ENCODE assay signal across 8 cellular contexts in genomic region chr1:152110860-152111514, GRCh38. TPM values are rescaled to one million over a fixed set of nuclear protein-coding genes. Genes with fewer than 3 reads are reported as not detected.
A peak's percentile ranks its signal among the peaks of the same experiment; 100 is the strongest.
DNase-seq lines count a peak whose midpoint lies in the region; ATAC-seq and TF ChIP-seq lines count a peak whose summit lies in the region.

No MANE protein-coding gene starts in this region.

- DNase-seq in activated CD4-positive, alpha-beta T cell treated with anti-CD3 and anti-CD28 coated beads for 48 hours: peak; percentile 51
- DNase-seq in activated CD4-positive, alpha-beta T cell treated with anti-CD3 and anti-CD28 coated beads for 4 hours: no peak
- DNase-seq in NCI-H460 (ENCODE audit: extremely low read depth, low read depth) (peak; percentile 33), adipocyte (ENCODE audit: low read depth) (peak; percentile 58), spleen (peak; percentile 78), NCI-H2081 (lab: John Stamatoyannopoulos, UW) (no peak)

- no peak for ATAC-seq in GM21825 (IDR thresholded peaks at IDR 0.05; ENCODE audit: unreplicated experiment)

- no peaks in the 10 kb centered on the region for H3K36me3 ChIP-seq in adipocyte (ENCODE audit: control insufficient read depth, insufficient read depth, low read length, severe bottlenecking)
- H3K36me3 ChIP-seq in iPS-20b (ENCODE audit: insufficient read depth, low read depth, low read length): no peaks in the 10 kb centered on the region
- no peaks in the 10 kb centered on the region for H3K36me3 ChIP-seq in spleen

- 1 to 2% (median 1%) methylated on average over 60 of the region's 60 CpGs for WGBS in spleen, 5 donors

- intact Hi-C loops in spleen (cut with DNase I; ENCODE audit: low total_unique reads): no loop called here

- H3K4me3 ChIP-seq in adipocyte (ENCODE audit: low read length) (peak overlapping the region; percentile 73), iPS-20b (ENCODE audit: low read length) (peak overlapping the region; percentile 56), spleen (peak overlapping the region; percentile 5 to 68 (median 46))

- H3K27me3 ChIP-seq in adipocyte (replicated peaks; ENCODE audit: control insufficient read depth, insufficient read depth, low read length) (peaks cover 81% of the 10 kb centered on the region), iPS-20b (ENCODE audit: insufficient read depth, low read length) (peaks cover 100% of the 10 kb centered on the region), spleen (replicated peaks in 1 of 7) (peaks cover 0 to 100% (median 90%) of the 10 kb centered on the region in 7 donors)

- H3K9me3 ChIP-seq in adipocyte (ENCODE audit: control insufficient read depth, low read length) (peaks cover 14% of the 10 kb centered on the region), iPS-20b (ENCODE audit: insufficient read depth, low read depth, low read length) (peaks cover 37% of the 10 kb centered on the region), spleen (peaks cover 0 to 22% (median 0%) of the 10 kb centered on the region in 8 donors)

- H3K4me1 ChIP-seq in adipocyte (ENCODE audit: control insufficient read depth, insufficient read depth, low read length) (peaks cover 38% of the 10 kb centered on the region), iPS-20b (ENCODE audit: insufficient read depth, low read length) (peaks cover 13% of the 10 kb centered on the region; the same call in 1 of the 2 replicates), spleen (peaks cover 22 to 62% (median 51%) of the 10 kb centered on the region in 6 donors)

- no peak for TF ChIP-seq POLR2A in spleen (IDR thresholded peaks at IDR 0.05)

- no peak overlapping the region for H3K27ac ChIP-seq in iPS-20b (ENCODE audit: low read length)
- no peak overlapping the region for H3K27ac ChIP-seq in spleen

- H3K9ac ChIP-seq in adipocyte (ENCODE audit: low read length) (no peak overlapping the region), iPS-20b (ENCODE audit: low read depth, low read length) (peak overlapping the region; percentile 17; the same call in 1 of the 2 replicates)

- no peak for TF ChIP-seq CTCF in spleen (IDR thresholded peaks at IDR 0.05 in 8 of 11, conservative IDR thresholded peaks at IDR 0.05 in 3 of 11)

RNA-seq across cellular contexts. Expression of gene TCHH, which starts 4.3 kb away (rescaled TPM):
- total RNA-seq in NCI-H460 (2014; rRNA removed; shearing (Covaris generic)): 0.02 and 0.03 TPM in 2 replicates
- polyA plus RNA-seq in NCI-H460 (2014; cell fraction: nucleus; rRNA removed): 0.02 and 0.10 TPM in 2 replicates
- 1 to 10 TPM; 1.2 to 9.6 (median 4.5) TPM for total RNA-seq in spleen
- under 1 TPM; 0.24 to 0.99 (median 0.42) TPM for polyA plus RNA-seq in spleen

RNA-seq across cellular contexts. Expression of gene TCHHL1, which starts 22.1 kb away (rescaled TPM):
- total RNA-seq in NCI-H460 (2014; rRNA removed; shearing (Covaris generic)): not detected in 2 replicates
- polyA plus RNA-seq in NCI-H460 (2014; cell fraction: nucleus; rRNA removed): not detected in 2 replicates
- not detected for total RNA-seq in spleen
- not detected for polyA plus RNA-seq in spleen

RNA-seq across cellular contexts. Expression of gene RPTN, which starts 48.0 kb away (rescaled TPM):
- total RNA-seq in NCI-H460 (2014; rRNA removed; shearing (Covaris generic)): not detected in 2 replicates
- polyA plus RNA-seq in NCI-H460 (2014; cell fraction: nucleus; rRNA removed): not detected in 2 replicates
- total RNA-seq in spleen: not detected
- polyA plus RNA-seq in spleen: not detected

Comparison
In these comparisons a context has a peak if more than half of its experiments do, and no peak if none do; other contexts are left out.
1. DNase-seq: peak in activated CD4-positive, alpha-beta T cell treated with anti-CD3 and anti-CD28 coated beads for 48 hours (single experiment), NCI-H460 (single experiment), adipocyte (single experiment) and spleen (single experiment); none in activated CD4-positive, alpha-beta T cell treated with anti-CD3 and anti-CD28 coated beads for 4 hours (0 of 2) and NCI-H2081 (0 of 2).
2. Peak in every context shown above with its lines, with median percentiles within 50 percentile points of each other: H3K4me3 ChIP-seq.